ENCODE assay signal across 26 cellular contexts in the genomic region with DNA sequence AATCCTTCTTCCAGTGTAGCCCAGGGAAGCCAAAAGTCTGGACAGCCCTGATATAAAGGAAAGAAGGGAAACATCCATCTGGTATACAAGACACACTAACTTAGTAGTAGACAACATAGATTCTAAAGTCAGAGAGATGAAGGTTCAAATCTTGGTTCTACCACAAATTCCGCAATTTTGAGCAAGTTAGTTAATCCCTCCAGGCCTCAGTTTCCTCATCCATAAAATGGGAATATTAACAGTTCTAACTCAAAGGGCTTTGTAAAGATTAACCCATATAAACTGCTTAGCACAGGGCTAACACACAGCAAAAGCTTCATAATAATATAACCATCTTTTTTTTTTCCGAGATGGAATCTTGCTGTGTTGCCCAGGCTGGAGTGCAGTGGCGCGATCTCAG. TPM values are rescaled to one million over a fixed set of nuclear protein-coding genes. Genes with fewer than 3 reads are reported as not detected.
"Had no signal": no experiment of that assay in that cellular context is flagged by ENCODE, and none has a peak within 500 bp of the region (broad histone marks: within the 10 kb centered on the region; RNA-seq: fewer than 3 reads in every experiment).

No MANE protein-coding gene starts in this region.

- DNase-seq: activated CD4-positive, alpha-beta memory T cell treated with anti-CD3 and anti-CD28 coated beads, Interleukin-2, amount 10 ng/mL, durations not matched to agents 7 days and 5 days; activated CD4-positive, alpha-beta T cell treated with anti-CD3 and anti-CD28 coated beads for 1 hour; activated CD4-positive, alpha-beta T cell treated with anti-CD3 and anti-CD28 coated beads, Interleukin-2, amount 10 ng/mL, durations not matched to agents 7 days and 5 days; activated CD8-positive, alpha-beta memory T cell treated with anti-CD3 and anti-CD28 coated beads, Interleukin-2, amount 50 U/mL, for 48 hours; activated naive CD4-positive, alpha-beta T cell; activated T-cell treated with anti-CD3 and anti-CD28 coated beads, Interleukin-2, amount 50 U/mL, for 48 hours; effector CD4-positive, alpha-beta T cell; esophagus squamous epithelium; foreskin melanocyte; heart right ventricle; kidney glomerular epithelial cell; lower lobe of right lung; mesenchymal stem cell; SK-N-SH; spleen; stimulated activated naive CD4-positive, alpha-beta T cell; T-helper 17 cell; T1000; testis; transverse colon had no signal

- H3K4me2 ChIP-seq: SK-N-SH had no signal

- H3K9me3 Mint-ChIP-seq: activated CD4-positive, alpha-beta memory T cell treated with anti-CD3 and anti-CD28 coated beads, Interleukin-2, amount 10 ng/mL, durations not matched to agents 7 days and 5 days; activated CD4-positive, alpha-beta T cell treated with anti-CD3 and anti-CD28 coated beads, Interleukin-2, amount 10 ng/mL, durations not matched to agents 7 days and 5 days; activated naive CD4-positive, alpha-beta T cell treated with anti-CD3 and anti-CD28 coated beads, Interleukin-2, amount 50 U/mL, for 72 hours had no signal

- H3K4me1 ChIP-seq: lower lobe of right lung had no signal

- H3K27ac Mint-ChIP-seq: activated CD4-positive, alpha-beta memory T cell treated with anti-CD3 and anti-CD28 coated beads, Interleukin-2, amount 10 ng/mL, durations not matched to agents 7 days and 5 days; activated CD4-positive, alpha-beta T cell treated with anti-CD3 and anti-CD28 coated beads, Interleukin-2, amount 10 ng/mL, durations not matched to agents 7 days and 5 days; activated naive CD4-positive, alpha-beta T cell treated with anti-CD3 and anti-CD28 coated beads, Interleukin-2, amount 50 U/mL, for 72 hours; T-helper 17 cell had no signal

- H3K4me3 ChIP-seq: esophagus squamous epithelium, heart right ventricle, lower lobe of right lung, right atrium auricular region, spleen, testis, transverse colon had no signal

- H3K27ac ChIP-seq: epithelial cell of prostate, esophagus squamous epithelium, lower lobe of right lung, right atrium auricular region, testis, transverse colon had no signal

- H3K27me3 ChIP-seq: right atrium auricular region, testis, transverse colon had no signal

- H3K4me3 Mint-ChIP-seq: activated CD4-positive, alpha-beta memory T cell treated with anti-CD3 and anti-CD28 coated beads, Interleukin-2, amount 10 ng/mL, durations not matched to agents 7 days and 5 days; activated CD4-positive, alpha-beta T cell treated with anti-CD3 and anti-CD28 coated beads, Interleukin-2, amount 10 ng/mL, durations not matched to agents 7 days and 5 days; T-helper 17 cell had no signal

- H3K9ac ChIP-seq: SK-N-SH had no signal

- H3K36me3 ChIP-seq: esophagus squamous epithelium, heart right ventricle, lower lobe of right lung, right atrium auricular region, spleen, transverse colon had no signal

- H3K36me3 Mint-ChIP-seq: activated naive CD4-positive, alpha-beta T cell treated with anti-CD3 and anti-CD28 coated beads, Interleukin-2, amount 50 U/mL, for 72 hours had no signal

- H3K9me3 ChIP-seq: esophagus squamous epithelium, heart right ventricle, lower lobe of right lung, right atrium auricular region, SK-N-SH, spleen, testis, transverse colon had no signal

- ATAC-seq: activated naive CD4-positive, alpha-beta T cell treated with anti-CD3 and anti-CD28 coated beads, Interleukin-2, amount 50 U/mL, for 72 hours; heart right ventricle; left lobe of liver; lower lobe of right lung; T-helper 17 cell had no signal

RNA-seq across cellular contexts. Expression of gene LRP4, which starts 10.7 kb away (rescaled TPM):
- total RNA-seq: mononuclear cell, T-helper 17 cell had no signal
- polyA plus RNA-seq: neural cell had no signal
